Comparison of ENCODE assay signal across 7 cellular contexts in the genomic region with DNA sequence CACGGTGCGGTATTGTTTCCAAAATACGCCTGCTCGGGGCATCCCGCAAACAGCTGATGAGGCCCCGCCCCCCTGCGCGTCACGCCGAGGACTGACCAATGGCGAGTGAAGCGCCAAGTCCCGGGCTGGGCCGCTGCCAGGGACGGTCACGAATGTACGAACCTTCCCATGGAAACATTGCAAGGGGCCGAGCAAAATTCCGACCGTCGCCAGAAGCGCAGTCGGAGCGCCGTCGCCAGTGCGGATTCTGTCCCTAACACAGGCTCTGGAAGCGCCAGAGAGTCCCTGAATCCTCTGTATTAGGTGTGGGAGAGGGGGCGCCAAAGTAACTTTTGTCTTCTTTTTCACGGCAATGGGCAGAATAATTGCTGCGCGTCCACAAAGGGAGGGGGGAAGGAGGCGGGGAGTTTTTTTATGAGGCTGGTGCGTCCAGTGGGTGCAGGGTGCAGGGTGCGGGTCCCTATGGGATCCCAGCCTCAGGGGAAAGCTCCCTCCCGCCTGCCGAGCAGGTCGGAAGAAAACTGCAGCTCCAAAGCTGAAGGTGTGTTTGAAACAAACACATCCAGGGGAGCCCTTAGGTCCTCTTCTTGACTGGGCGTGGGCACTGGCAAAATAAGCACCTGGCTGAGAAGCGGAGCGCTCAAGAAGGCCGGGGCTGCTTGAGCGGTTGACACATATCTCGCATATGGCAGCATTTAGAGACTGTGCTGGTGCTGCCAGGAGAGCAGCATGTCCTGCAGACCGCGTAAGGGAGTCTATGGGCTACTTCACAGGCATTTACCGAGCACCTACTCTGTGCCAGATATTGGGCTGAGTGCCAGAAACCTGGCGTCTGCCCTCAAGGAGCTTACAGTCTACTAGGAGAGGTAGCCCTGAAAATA.
A peak's percentile ranks its signal among the peaks of the same experiment; 100 is the strongest.
DNase-seq lines count a peak whose midpoint lies in the region; ATAC-seq and TF ChIP-seq lines count a peak whose summit lies in the region.

A gene with protein sequence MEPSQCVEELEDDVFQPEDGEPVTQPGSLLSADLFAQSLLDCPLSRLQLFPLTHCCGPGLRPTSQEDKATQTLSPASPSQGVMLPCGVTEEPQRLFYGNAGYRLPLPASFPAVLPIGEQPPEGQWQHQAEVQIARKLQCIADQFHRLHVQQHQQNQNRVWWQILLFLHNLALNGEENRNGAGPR (minus strand): TSS at position 25 of the 881 bp plus-strand sequence. CDS start 2,793 bp downstream, outside the sequence.

- in situ Hi-C loops in astrocyte of the cerebellum (cut with HindIII; ENCODE audit: low sequenced_read_pairs), result loop anchor here (10.0 kb wide), 1 partner anchor 46 kb away; no protein-coding TSS in a partner anchor

- peaks cover 49% of the 10 kb centered on the region for H3K4me1 Mint-ChIP-seq in T-helper 2 cell treated with Interferon-gamma antibody and Interleukin-4, amounts not matched to agents 5 μg/mL and 100 μg/mL, for 36 hours (ENCODE audit: low read depth)

- TF ChIP-seq CTCF in astrocyte of the cerebellum (IDR thresholded peaks at IDR 0.05; ENCODE audit: low read depth, low read length, missing control alignments), result peak; percentile 47

- H3K9me3 Mint-ChIP-seq in T-helper 2 cell treated with Interferon-gamma antibody and Interleukin-4, amounts not matched to agents 5 μg/mL and 100 μg/mL, for 36 hours, result no peaks in the 10 kb centered on the region

- H3K36me3 Mint-ChIP-seq in T-helper 2 cell treated with Interferon-gamma antibody and Interleukin-4, amounts not matched to agents 5 μg/mL and 100 μg/mL, for 36 hours (ENCODE audit: low read depth), result peaks cover 1% of the 10 kb centered on the region

- peak within 1 kb of the TSS; percentile 86 for H3K27ac Mint-ChIP-seq in T-helper 2 cell treated with Interferon-gamma antibody and Interleukin-4, amounts not matched to agents 5 μg/mL and 100 μg/mL, for 36 hours

- peak; percentile 66 for ATAC-seq in GM18498 (IDR thresholded peaks at IDR 0.05; ENCODE audit: unreplicated experiment)
- peak; percentile 55 for ATAC-seq in HG02970 (IDR thresholded peaks at IDR 0.05; ENCODE audit: low FRiP score, unreplicated experiment)

- peaks cover 6% of the 10 kb centered on the region for H3K27me3 Mint-ChIP-seq in T-helper 2 cell treated with Interferon-gamma antibody and Interleukin-4, amounts not matched to agents 5 μg/mL and 100 μg/mL, for 36 hours (ENCODE audit: low read depth)

- DNase-seq in NCI-H1930 (lab: John Stamatoyannopoulos, UW) (peak; percentile 84 to 95), astrocyte of the cerebellum (ENCODE audit: low read depth) (peak; percentile 99), hippocampal formation (lab: John Stamatoyannopoulos, UW) (peak; percentile 84 to 90), retina (peak; percentile 94)
- peak; percentile 97 for DNase-seq in T-helper 2 cell treated with Interferon-gamma antibody and Interleukin-4, amounts not matched to agents 5 μg/mL and 100 μg/mL, for 36 hours (ENCODE audit: low spot score)

- H3K4me3 ChIP-seq in astrocyte of the cerebellum (ENCODE audit: low read depth, low read length), result peak within 1 kb of the TSS; percentile 83

- peak within 1 kb of the TSS; percentile 95 for H3K4me3 Mint-ChIP-seq in T-helper 2 cell treated with Interferon-gamma antibody and Interleukin-4, amounts not matched to agents 5 μg/mL and 100 μg/mL, for 36 hours

Comparison
In these comparisons a context has a peak if more than half of its experiments do, and no peak if none do; other contexts are left out.
1. Peak in every context shown above with its lines: DNase-seq, ATAC-seq and H3K4me3 ChIP-seq.